In genomic region chr11:9363954-9364912, GRCh38 we compare ENCODE assay signal across 8 cellular contexts. TPM values are rescaled to one million over a fixed set of nuclear protein-coding genes. Genes with fewer than 3 reads are reported as not detected.
A peak's percentile ranks its signal among the peaks of the same experiment; 100 is the strongest.
DNase-seq lines count a peak whose midpoint lies in the region; ATAC-seq and TF ChIP-seq lines count a peak whose summit lies in the region.

No MANE protein-coding gene starts in this region.

- H3K9ac ChIP-seq in SK-N-MC (ENCODE audit: insufficient read length): peak overlapping the region; percentile 84

- peak; percentile 45 for TF ChIP-seq EP300 in suprapubic skin (IDR thresholded peaks at IDR 0.05)

- peak; percentile 28 to 40 for TF ChIP-seq POLR2A in suprapubic skin (IDR thresholded peaks at IDR 0.05)

- peak; percentile 98 for ATAC-seq in HG02610 (IDR thresholded peaks at IDR 0.05; ENCODE audit: unreplicated experiment)

- no peak for TF ChIP-seq CTCF in GM10266 (IDR thresholded peaks at IDR 0.05; ENCODE audit: control insufficient read depth, insufficient read depth, low read depth, missing control alignments)
- TF ChIP-seq CTCF in suprapubic skin (IDR thresholded peaks at IDR 0.05): no peak

- H3K36me3 ChIP-seq in SK-N-MC (ENCODE audit: insufficient read depth, low read length) (no peaks in the 10 kb centered on the region), suprapubic skin (no peaks in the 10 kb centered on the region)

- DNase-seq in GM10266 (ENCODE audit: extremely low spot score) (peak; percentile 90), NCI-H1048 (lab: John Stamatoyannopoulos, UW) (peak; percentile 63), SK-N-MC (ENCODE audit: low read depth, low spot score) (peak; percentile 37), glomerular endothelial cell (ENCODE audit: extremely low read depth, low read depth, low spot score) (peak; percentile 80), occipital lobe (lab: John Stamatoyannopoulos, UW) (peak; percentile 90), suprapubic skin (ENCODE audit: low spot score in 2 of 2) (peak; percentile 96 to 97)
- peak; percentile 76 for DNase-seq in activated naive CD4-positive, alpha-beta T cell treated with anti-CD3 and anti-CD28 coated beads, Interleukin-2, amount 50 U/mL, for 16 hours

- peaks cover 29% of the 10 kb centered on the region for H3K4me1 ChIP-seq in suprapubic skin

- no peaks in the 10 kb centered on the region for H3K27me3 ChIP-seq in suprapubic skin

- WGBS in suprapubic skin: 14% methylated on average over 20 of the region's 64 CpGs

- H3K9me3 ChIP-seq in SK-N-MC (ENCODE audit: low read depth, low read length) (no peaks in the 10 kb centered on the region), suprapubic skin (no peaks in the 10 kb centered on the region)

- H3K4me3 ChIP-seq in SK-N-MC: peak overlapping the region; percentile 74
- H3K4me3 ChIP-seq in suprapubic skin: peak overlapping the region; percentile 49

- H3K27ac ChIP-seq in SK-N-MC (peak overlapping the region; percentile 99), suprapubic skin (peak overlapping the region; percentile 99)

RNA-seq across cellular contexts. Expression of gene IPO7, which starts 20.2 kb away (rescaled TPM):
- total RNA-seq in glomerular endothelial cell: 88.3 and 97.7 TPM in 2 replicates
- total RNA-seq in occipital lobe: 216 TPM
- 100 to 1,000 TPM in 1 of 4 donors, 10 to 100 TPM in 3; 68.6 to 123 (median 82.8) TPM for total RNA-seq in suprapubic skin

RNA-seq across cellular contexts. Expression of gene TMEM41B, which starts 49.8 kb away (rescaled TPM):
- total RNA-seq in glomerular endothelial cell (28.1 and 31.7 TPM in 2 replicates), occipital lobe (74.1 TPM), suprapubic skin (10 to 100 TPM; 30.1 to 72.3 (median 34.3) TPM)

Comparison
In these comparisons a context has a peak if more than half of its experiments do, and no peak if none do; other contexts are left out.
1. Peak in every context shown above with its lines: DNase-seq, ATAC-seq, H3K4me3 ChIP-seq and H3K27ac ChIP-seq.
2. DNase-seq: peak in every context shown above with its lines; median percentile 96 in suprapubic skin; 90 in GM10266; 90 in occipital lobe; 80 in glomerular endothelial cell; 76 in activated naive CD4-positive, alpha-beta T cell treated with anti-CD3 and anti-CD28 coated beads, Interleukin-2, amount 50 U/mL, for 16 hours; 63 in NCI-H1048; 37 in SK-N-MC.